ENCODE assay signal across 25 cellular contexts in the genomic region with DNA sequence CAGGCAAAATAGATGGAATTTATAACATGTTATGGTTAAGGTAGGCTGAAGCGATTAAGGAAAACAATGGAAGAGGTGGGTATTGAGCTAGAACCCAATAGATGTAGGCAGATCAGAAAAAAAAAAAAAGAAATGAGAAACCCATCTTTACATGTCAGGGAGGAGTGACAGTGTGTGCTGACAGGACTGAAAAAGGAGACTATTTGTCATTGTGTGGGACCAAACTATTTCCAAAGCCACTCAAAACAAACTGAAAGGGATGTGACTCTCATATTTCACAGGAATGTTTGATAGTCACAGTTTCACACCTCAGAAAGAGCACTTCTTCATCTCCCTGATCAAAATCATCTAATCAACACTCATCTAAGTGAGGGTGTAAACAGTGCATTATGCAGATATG.
"Had no signal": no experiment of that assay in that cellular context is flagged by ENCODE, and none has a peak within 500 bp of the region (broad histone marks: within the 10 kb centered on the region; RNA-seq: fewer than 3 reads in every experiment).

No MANE protein-coding gene starts in this region.

- H3K9me3 Mint-ChIP-seq: dendritic cell treated with granulocyte-macrophage colony-stimulating factor and Interleukin-4, amounts not matched to agents 40 ng/mL and 50 ng/mL, for 4 days; effector memory CD8-positive, alpha-beta T cell; endodermal cell had no signal

- H3K4me1 ChIP-seq: colonic mucosa, esophagus squamous epithelium, gastrocnemius medialis, heart right ventricle, left lung, lower lobe of right lung had no signal

- H3K27ac Mint-ChIP-seq: dendritic cell treated with granulocyte-macrophage colony-stimulating factor and Interleukin-4, amounts not matched to agents 40 ng/mL and 50 ng/mL, for 4 days; effector memory CD8-positive, alpha-beta T cell; endodermal cell; naive B cell had no signal

- H3K27me3 ChIP-seq: colonic mucosa, gastrocnemius medialis, left lung had no signal

- H3K4me3 Mint-ChIP-seq: dendritic cell treated with granulocyte-macrophage colony-stimulating factor and Interleukin-4, amounts not matched to agents 40 ng/mL and 50 ng/mL, for 4 days; effector memory CD8-positive, alpha-beta T cell; endodermal cell; naive B cell had no signal

- H3K36me3 ChIP-seq: colonic mucosa, esophagus squamous epithelium, gastrocnemius medialis, heart right ventricle, left lung, lower lobe of right lung had no signal

- H3K4me1 Mint-ChIP-seq: endodermal cell, naive B cell had no signal

- ATAC-seq: effector memory CD8-positive, alpha-beta T cell; esophagus mucosa; gastrocnemius medialis; heart right ventricle; left cardiac atrium; left lung; left ventricle myocardium superior; lower lobe of right lung; mucosa of descending colon had no signal

- DNase-seq: colonic mucosa; cortex of kidney; effector CD8-positive, alpha-beta T cell; effector memory CD8-positive, alpha-beta T cell; endodermal cell; erythroblast; esophagus squamous epithelium; foreskin fibroblast; foreskin melanocyte; gastrocnemius medialis; glutamatergic neuron; head of caudate nucleus; heart right ventricle; hippocampal formation; left cardiac atrium; left lung; left ventricle myocardium superior; lower lobe of right lung; mesenchymal stem cell; midbrain; mucosa of descending colon; naive B cell had no signal

- H3K27ac ChIP-seq: colonic mucosa, epithelial cell of prostate, esophagus squamous epithelium, gastrocnemius medialis, heart right ventricle, left lung, lower lobe of right lung had no signal

- H3K36me3 Mint-ChIP-seq: naive B cell had no signal

- H3K4me3 ChIP-seq: colonic mucosa, esophagus squamous epithelium, gastrocnemius medialis, heart right ventricle, left lung, lower lobe of right lung, mucosa of descending colon had no signal
